Comparison of ENCODE assay signal across 19 cellular contexts in genomic region chr2:19810148-19810547, GRCh38.
A peak's percentile ranks its signal among the peaks of the same experiment; 100 is the strongest.
DNase-seq lines count a peak whose midpoint lies in the region; ATAC-seq and TF ChIP-seq lines count a peak whose summit lies in the region.
"Had no signal": no experiment of that assay in that cellular context is flagged by ENCODE, and none has a peak within 500 bp of the region (broad histone marks: within the 10 kb centered on the region; RNA-seq: fewer than 3 reads in every experiment).

No MANE protein-coding gene starts in this region.

- intact Hi-C loops in aorta (cut with DNase I) = no loop called here

- H3K27me3 ChIP-seq in aorta (ENCODE audit: control insufficient read depth in 1 of 2, insufficient read depth in 2 of 2, low read length in 1 of 2) = no peaks in the 10 kb centered on the region
- H3K27me3 ChIP-seq: heart left ventricle, left lung had no signal

- no peak for DNase-seq in aorta
- DNase-seq in GM13977 (ENCODE audit: low spot score) = no peak
- no peak for DNase-seq in mesenteric fat pad (ENCODE audit: low spot score)
- no peak for DNase-seq in NCI-H226
- DNase-seq: activated CD4-positive, alpha-beta T cell treated with anti-CD3 and anti-CD28 coated beads, Interleukin-2, amount 50 U/mL, for 48 hours; activated gamma-delta T cell treated with Interleukin-2 at 50 U/mL for 16 hours; H7; immature natural killer cell; left lung; NCI-H1105 treated with DMSO at 0.1 percent for 48 hours; NCI-H2081 treated with DMSO at 0.1 percent for 48 hours; NCI-H510A; stimulated activated CD4-positive, alpha-beta T cell treated with anti-CD3 and anti-CD28 coated beads, Interleukin-1b, Interleukin-23, amount 100 ng/mL, for 48 hours; trophoblast cell had no signal

- peaks cover 0 to 3% of the 10 kb centered on the region in 2 donors for H3K4me1 ChIP-seq in aorta (ENCODE audit: control insufficient read depth in 1 of 2, insufficient read depth in 2 of 2, low read length in 2 of 2)
- H3K4me1 ChIP-seq: left lung had no signal

- H3K9me3 ChIP-seq in aorta (ENCODE audit: control insufficient read depth, low read length) = no peaks in the 10 kb centered on the region
- H3K9me3 ChIP-seq: heart left ventricle, left lung had no signal

- H3K4me3 ChIP-seq in aorta (ENCODE audit: low read length in 2 of 2) = no peak overlapping the region
- H3K4me3 ChIP-seq: heart left ventricle, left lung had no signal

- H3K36me3 ChIP-seq in aorta (ENCODE audit: control insufficient read depth in 1 of 2, insufficient read depth in 2 of 2, low read length in 1 of 2) = no peaks in the 10 kb centered on the region
- H3K36me3 ChIP-seq: heart left ventricle, left lung had no signal

- ATAC-seq in GM19035 (IDR thresholded peaks at IDR 0.05; ENCODE audit: unreplicated experiment) (peak; percentile 63), GM21825 (IDR thresholded peaks at IDR 0.05; ENCODE audit: unreplicated experiment) (peak; percentile 68), HG03460 (IDR thresholded peaks at IDR 0.05; ENCODE audit: unreplicated experiment) (peak; percentile 58), aorta (ENCODE audit: low FRiP score) (no peak)
- ATAC-seq: left lung, SK-N-SH treated with all-trans-retinoic acid at 6 μM for 48 hours had no signal

- peak overlapping the region; percentile 15 to 61 for H3K27ac ChIP-seq in aorta (ENCODE audit: low read depth in 1 of 2, low read length in 2 of 2)
- H3K27ac ChIP-seq: left lung had no signal

- in situ Hi-C loops in GM13977 (cut with MboI; ENCODE audit: low pct_unique_long_range_greater_than_20kb, low sequenced_read_pairs, unreplicated experiment) = no loop called here

- no peak for TF ChIP-seq CTCF in GM13977 (IDR thresholded peaks at IDR 0.05; ENCODE audit: extremely low read depth, insufficient read depth, missing control alignments)

- 67 to 75% methylated on average over 5 of the region's 5 CpGs for WGBS in aorta, 2 donors
